8 cellular contexts compared by ENCODE assay signal in the genomic region with DNA sequence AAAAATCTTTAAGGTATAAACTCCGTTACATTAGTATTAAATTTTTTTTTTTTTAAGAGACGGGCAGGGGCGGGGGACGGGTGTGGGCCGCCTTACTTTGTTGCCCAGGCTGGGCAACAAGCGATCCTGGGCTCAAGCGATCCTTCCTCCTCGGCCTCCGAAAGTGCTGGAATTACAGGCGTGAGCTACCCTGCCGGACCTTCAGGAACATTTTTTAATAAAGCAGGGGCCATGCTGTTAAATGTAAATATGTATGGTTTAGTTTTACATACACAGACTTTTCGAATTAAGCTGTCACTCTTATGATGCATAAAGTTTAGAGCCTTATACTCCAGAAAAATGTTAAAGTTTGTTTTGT. TPM values are rescaled to one million over a fixed set of nuclear protein-coding genes. Genes with fewer than 3 reads are reported as not detected.
DNase-seq lines count a peak whose midpoint lies in the region; ATAC-seq, FAIRE-seq and TF ChIP-seq lines count a peak whose summit lies in the region.

No MANE protein-coding gene starts in this region.

- H4K20me1 ChIP-seq in HepG2 (ENCODE audit: insufficient read depth, low read length) = peaks cover 22% of the 10 kb centered on the region

- in situ Hi-C loops in HepG2 (cut with HindIII; ENCODE audit: extremely low pct_ligation_motif_present, low pct_unique_long_range_greater_than_20kb) = no loop called here

- H3K27ac ChIP-seq in HepG2 (ENCODE audit: extremely low read length, insufficient read depth, low read length) = peak overlapping the region; percentile 98
- H3K27ac ChIP-seq in tibial artery = peak overlapping the region; percentile 93 to 98

- peak overlapping the region; percentile 93 for H3K9ac ChIP-seq in adipocyte (ENCODE audit: low read length)
- peak overlapping the region; percentile 96 for H3K9ac ChIP-seq in HepG2 (ENCODE audit: insufficient read depth, low read depth, low read length)

- H2AFZ ChIP-seq in HepG2 (ENCODE audit: low read length) = no peak overlapping the region

- no peak for TF ChIP-seq EP300 in HepG2 (IDR thresholded peaks at IDR 0.05; ENCODE audit: low read depth in 2 of 2, low read length in 2 of 2)
- no peak for TF ChIP-seq EP300 in HepG2 (CRISPR knock-in tag; IDR thresholded peaks at IDR 0.05; ENCODE audit: borderline replicate concordance)

- POLR2A ChIA-PET in HepG2 (lab: Yijun Ruan, JAX) = interaction anchor here (0.8 to 2.2 kb wide), 3 partner anchors 12 to 42 kb away, joined by 4 to 10 read pairs (median 4); no protein-coding TSS in a partner anchor

- H3K4me3 Mint-ChIP-seq in activated T-cell treated with anti-CD3 and anti-CD28 coated beads, Interleukin-2, amount 50 U/mL, for 4 hours = peak overlapping the region; percentile 94

- H3K27me3 ChIP-seq in adipocyte (replicated peaks; ENCODE audit: control insufficient read depth, insufficient read depth, low read length) = no peaks in the 10 kb centered on the region
- no peaks in the 10 kb centered on the region; a peak in 1 of 5 replicates for H3K27me3 ChIP-seq in HepG2 (ENCODE audit: control insufficient read depth in 1 of 2, insufficient read depth in 2 of 2, low read length in 2 of 2)
- H3K27me3 ChIP-seq in tibial artery = no peaks in the 10 kb centered on the region

- peaks cover 43% of the 10 kb centered on the region for H3K4me1 Mint-ChIP-seq in activated T-cell treated with anti-CD3 and anti-CD28 coated beads, Interleukin-2, amount 50 U/mL, for 4 hours (ENCODE audit: low read depth)

- BruUV-seq in HepG2 (replicated peaks; lab: Mats Ljungman, UMichigan) = no TSS peak

- H3K79me2 ChIP-seq in HepG2 (ENCODE audit: insufficient read depth, low read length) = peaks cover 72% of the 10 kb centered on the region

- TF ChIP-seq POLR2A in HepG2 (IDR thresholded peaks at IDR 0.05; ENCODE audit: insufficient read depth in 1 of 2, low read depth in 2 of 2, low read length in 2 of 2) = no peak

- intact Hi-C loops in HepG2 (cut with micrococcal nuclease; ENCODE audit: unreplicated experiment) = no loop called here
- intact Hi-C loops in tibial artery (cut with DNase I; ENCODE audit: low total_unique reads) = loop anchor here (5.0 kb wide), 1 partner anchor 75 kb away; the partner anchor contains the start of gene BCAS3

- no peaks in the 10 kb centered on the region for H3K36me3 ChIP-seq in adipocyte (ENCODE audit: control insufficient read depth, insufficient read depth, low read length, severe bottlenecking)
- no peaks in the 10 kb centered on the region for H3K36me3 ChIP-seq in HepG2 (replicated peaks in 1 of 2; ENCODE audit: control insufficient read depth in 1 of 2, insufficient read depth in 2 of 2, low read length in 2 of 2)
- no peaks in the 10 kb centered on the region for H3K36me3 ChIP-seq in tibial artery

- peak overlapping the region; percentile 94 for H3K4me3 ChIP-seq in adipocyte (ENCODE audit: low read length)
- peak overlapping the region; percentile 86 to 99 (median 98) for H3K4me3 ChIP-seq in HepG2 (replicated peaks in 1 of 3; ENCODE audit: insufficient read depth in 1 of 3, low read depth in 2 of 3, low read length in 3 of 3)
- peak overlapping the region; percentile 72 to 94 for H3K4me3 ChIP-seq in tibial artery

- TF ChIP-seq CTCF in HepG2 (CRISPR knock-in tag; IDR thresholded peaks at IDR 0.05) (no peak), tibial artery (IDR thresholded peaks at IDR 0.05) (no peak)

- no peaks in the 10 kb centered on the region for H3K9me3 ChIP-seq in adipocyte (ENCODE audit: control insufficient read depth, low read length)
- H3K9me3 ChIP-seq in HepG2 (ENCODE audit: low read length) = no peaks in the 10 kb centered on the region
- H3K9me3 ChIP-seq in tibial artery = no peaks in the 10 kb centered on the region

- 3% methylated on average over 12 of the region's 12 CpGs for WGBS in HepG2 (ENCODE audit: low lambda C conversion rate)

- peaks cover 31% of the 10 kb centered on the region for H3K4me1 ChIP-seq in adipocyte (ENCODE audit: control insufficient read depth, insufficient read depth, low read length)
- peaks cover 48% of the 10 kb centered on the region for H3K4me1 ChIP-seq in HepG2 (ENCODE audit: insufficient read depth, low read length)
- H3K4me1 ChIP-seq in tibial artery = peaks cover 0 to 45% (median 17%) of the 10 kb centered on the region in 4 donors

- no peak for FAIRE-seq in HepG2 (lab: Jason Lieb, UNC)

- no peak for DNase-seq in activated T-cell treated with anti-CD3 and anti-CD28 coated beads, Interleukin-2, amount 50 U/mL, for 4 hours
- DNase-seq in activated T-cell treated with anti-CD3 and anti-CD28 coated beads, Interleukin-2, amount 50 U/mL, for 48 hours = no peak
- DNase-seq in adipocyte (ENCODE audit: low read depth) (peak; percentile 54), HepG2 (ENCODE audit: low spot score) (no peak), tibial artery (no peak), OCI-M2 (lab: John Stamatoyannopoulos, UW; ENCODE audit: unreplicated experiment) (no peak), COR-L47 (lab: John Stamatoyannopoulos, UW) (no peak), hepatic stellate cell (ENCODE audit: low spot score) (no peak)

- TF ChIP-seq RAD21 in HepG2 (CRISPR knock-in tag; IDR thresholded peaks at IDR 0.05) = no peak

- peak overlapping the region; percentile 86 for H3K4me2 ChIP-seq in HepG2 (ENCODE audit: low read depth, low read length)

- no peak for ATAC-seq in activated T-cell treated with anti-CD3 and anti-CD28 coated beads, Interleukin-2, amount 50 U/mL, for 4 hours
- ATAC-seq in HepG2 = no peak

- H3K36me3 Mint-ChIP-seq in activated T-cell treated with anti-CD3 and anti-CD28 coated beads, Interleukin-2, amount 50 U/mL, for 4 hours (ENCODE audit: insufficient read depth) = peaks cover 2% of the 10 kb centered on the region

- no peaks in the 10 kb centered on the region for H3K27me3 Mint-ChIP-seq in activated T-cell treated with anti-CD3 and anti-CD28 coated beads, Interleukin-2, amount 50 U/mL, for 4 hours (ENCODE audit: low read depth)

- no peaks in the 10 kb centered on the region for H3K9me3 Mint-ChIP-seq in activated T-cell treated with anti-CD3 and anti-CD28 coated beads, Interleukin-2, amount 50 U/mL, for 4 hours

- CTCF ChIA-PET in HepG2 (lab: Yijun Ruan, JAX; ENCODE audit: low intra/inter-chr PET ratio, low total read pairs) = no interaction called here

TF ChIP-seq in HepG2, 621 proteins besides CTCF, POLR2A, EP300 and RAD21 (continues in another document):
- TF ChIP-seq ZNF501 (CRISPR knock-in tag; IDR thresholded peaks at IDR 0.05) = 0 out of 2 replicates have a peak, but pooled peaks have one; percentile 18
- TF ChIP-seq, protein P1, sequence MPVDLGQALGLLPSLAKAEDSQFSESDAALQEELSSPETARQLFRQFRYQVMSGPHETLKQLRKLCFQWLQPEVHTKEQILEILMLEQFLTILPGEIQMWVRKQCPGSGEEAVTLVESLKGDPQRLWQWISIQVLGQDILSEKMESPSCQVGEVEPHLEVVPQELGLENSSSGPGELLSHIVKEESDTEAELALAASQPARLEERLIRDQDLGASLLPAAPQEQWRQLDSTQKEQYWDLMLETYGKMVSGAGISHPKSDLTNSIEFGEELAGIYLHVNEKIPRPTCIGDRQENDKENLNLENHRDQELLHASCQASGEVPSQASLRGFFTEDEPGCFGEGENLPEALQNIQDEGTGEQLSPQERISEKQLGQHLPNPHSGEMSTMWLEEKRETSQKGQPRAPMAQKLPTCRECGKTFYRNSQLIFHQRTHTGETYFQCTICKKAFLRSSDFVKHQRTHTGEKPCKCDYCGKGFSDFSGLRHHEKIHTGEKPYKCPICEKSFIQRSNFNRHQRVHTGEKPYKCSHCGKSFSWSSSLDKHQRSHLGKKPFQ (CRISPR knock-in tag; IDR thresholded peaks at IDR 0.05; ENCODE audit: insufficient replicate concordance) = no peak

RNA-seq across cellular contexts. Expression of gene PPM1D, which starts 2.4 kb away (rescaled TPM):
- 10 to 100 TPM; 12.0 to 15.7 (median 13.1) TPM for total RNA-seq in activated T-cell treated with anti-CD3 and anti-CD28 coated beads, Interleukin-2, amount 50 U/mL, for 4 hours
- 26.2 and 32.3 TPM in 2 replicates for total RNA-seq in HepG2 (2016; rRNA removed; fragmentation: Illumina TruSeq; extraction: Trizol)
- 24.3 and 34.3 TPM in 2 replicates for total RNA-seq in HepG2 (2016; cell fraction: cytosol; rRNA removed; fragmentation: Illumina TruSeq; extraction: Trizol; ENCODE audit: low read depth)
- total RNA-seq in HepG2 (2016; cell fraction: insoluble cytoplasmic fraction; rRNA removed; fragmentation: Illumina TruSeq; extraction: Trizol) = 26.8 and 33.7 TPM in 2 replicates
- total RNA-seq in HepG2 (2016; cell fraction: membrane; rRNA removed; fragmentation: Illumina TruSeq; extraction: Trizol) = 16.7 and 17.3 TPM in 2 replicates
- 18.8 and 22.5 TPM in 2 replicates for total RNA-seq in HepG2 (2016; cell fraction: nucleus; rRNA removed; fragmentation: Illumina TruSeq; extraction: Trizol)
- 7.3 and 8.0 TPM in 2 replicates for polyA plus RNA-seq in HepG2 (2011; rRNA removed)
- polyA plus RNA-seq in HepG2 (2011; cell fraction: cytosol; rRNA removed) = 5.0 and 7.2 TPM in 2 replicates
- polyA plus RNA-seq in HepG2 (2011; cell fraction: nucleus; rRNA removed) = 3.7 and 4.9 TPM in 2 replicates
- 11.2 and 12.0 TPM in 2 replicates for polyA plus RNA-seq in HepG2 (2012)
- polyA plus RNA-seq in HepG2 (2016; cell fraction: cytosol; fragmentation: Illumina TruSeq; extraction: Trizol; ENCODE audit: low read depth) = 2.3 and 2.4 TPM in 2 replicates
- 39.7 and 39.9 TPM in 2 replicates for polyA plus RNA-seq in HepG2 (2016; cell fraction: insoluble cytoplasmic fraction; fragmentation: Illumina TruSeq; extraction: Trizol; ENCODE audit: low read depth)
- polyA plus RNA-seq in HepG2 (2016; cell fraction: membrane; fragmentation: Illumina TruSeq; extraction: Trizol; ENCODE audit: low read depth) = 7.4 and 8.2 TPM in 2 replicates
- polyA plus RNA-seq in HepG2 (2016; cell fraction: nucleus; fragmentation: Illumina TruSeq; extraction: Trizol; ENCODE audit: insufficient read depth, low read depth) = 26.4 and 26.9 TPM in 2 replicates
- 11.5 and 16.5 TPM in 2 replicates for polyA minus RNA-seq in HepG2 (2011; rRNA and poly(A)+ RNA removed; ENCODE audit: low replicate concordance)
- 6.4 and 7.6 TPM in 2 replicates for polyA minus RNA-seq in HepG2 (2011; cell fraction: cytosol; rRNA and poly(A)+ RNA removed)
- polyA minus RNA-seq in HepG2 (2011; cell fraction: nucleus; rRNA and poly(A)+ RNA removed) = 9.3 and 11.1 TPM in 2 replicates
